ENCODE assay signal across 20 cellular contexts in the genomic region with DNA sequence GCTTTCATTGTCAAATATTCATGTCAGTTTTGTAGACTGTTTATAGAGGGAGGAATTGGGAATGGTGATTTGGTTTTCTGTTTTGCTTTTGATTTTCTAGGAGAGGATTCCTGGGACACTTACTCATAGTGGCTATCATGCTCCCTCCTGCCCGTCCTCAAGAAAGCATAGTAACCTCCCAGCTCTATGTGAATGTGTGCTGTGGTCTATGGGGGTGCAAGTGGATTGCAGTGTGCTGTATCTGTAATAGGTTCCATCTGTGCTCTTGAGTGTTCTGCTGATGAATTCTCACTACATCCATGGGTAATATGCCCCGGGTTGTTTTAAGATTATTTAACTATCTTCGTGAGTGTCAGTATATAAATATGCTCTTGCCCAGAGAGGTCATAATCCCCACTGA.
DNase-seq lines count a peak whose midpoint lies in the region; ATAC-seq and TF ChIP-seq lines count a peak whose summit lies in the region.
"Had no signal": no experiment of that assay in that cellular context is flagged by ENCODE, and none has a peak within 500 bp of the region (broad histone marks: within the 10 kb centered on the region; RNA-seq: fewer than 3 reads in every experiment).

No MANE protein-coding gene starts in this region.

- TF ChIP-seq CTCF in left lung (IDR thresholded peaks at IDR 0.05): no peak

- no peaks in the 10 kb centered on the region for H3K4me1 ChIP-seq in left lung
- H3K4me1 ChIP-seq: upper lobe of left lung had no signal

- no peak overlapping the region for H3K27ac ChIP-seq in left lung
- H3K27ac ChIP-seq: HL-60, stomach, upper lobe of left lung had no signal

- intact Hi-C loops in left lung (cut with DNase I): no loop called here

- H3K9me3 ChIP-seq in left lung: no peaks in the 10 kb centered on the region
- H3K9me3 ChIP-seq: stomach, upper lobe of left lung had no signal

- no peak overlapping the region for H3K4me3 ChIP-seq in left lung
- H3K4me3 ChIP-seq: stomach, upper lobe of left lung had no signal

- peak; percentile 50 for ATAC-seq in left lung
- ATAC-seq in GM19463 (IDR thresholded peaks at IDR 0.05; ENCODE audit: unreplicated experiment): no peak
- ATAC-seq in GM19452 (IDR thresholded peaks at IDR 0.05; ENCODE audit: unreplicated experiment): no peak
- ATAC-seq: activated CD4-positive, alpha-beta T cell treated with anti-CD3 and anti-CD28 coated beads for 36 hours; activated T-cell treated with anti-CD3 and anti-CD28 coated beads, Interleukin-2, amount 50 U/mL, for 4 hours had no signal

- H3K36me3 ChIP-seq in left lung: no peaks in the 10 kb centered on the region
- H3K36me3 ChIP-seq: stomach, upper lobe of left lung had no signal

- DNase-seq in AG08395 (ENCODE audit: low spot score) (peak; percentile 37), HT1080 (ENCODE audit: low read depth) (peak; percentile 47), astrocyte of the hippocampus (ENCODE audit: low read depth, low spot score) (peak; percentile 21), left lung (no peak), amniotic stem cell (lab: John Stamatoyannopoulos, UW) (no peak)
- no peak for DNase-seq in stimulated activated naive CD4-positive, alpha-beta T cell (lab: John Stamatoyannopoulos, UW)
- DNase-seq: activated CD4-positive, alpha-beta T cell treated with anti-CD3 and anti-CD28 coated beads for 36 hours; activated naive CD4-positive, alpha-beta T cell treated with anti-CD3 and anti-CD28 coated beads for 36 hours; activated T-cell treated with anti-CD3 and anti-CD28 coated beads, Interleukin-2, amount 50 U/mL, for 4 hours; aorta; CD4-positive, CD25-positive, alpha-beta regulatory T cell; cerebellar nuclear complex; NCI-H526; occipital lobe; SHP77; stomach; upper lobe of left lung had no signal

- H3K27me3 ChIP-seq in left lung: no peaks in the 10 kb centered on the region
- H3K27me3 ChIP-seq: stomach, upper lobe of left lung had no signal

Comparison
In these comparisons a context has a peak if more than half of its experiments do, and no peak if none do; other contexts are left out.
1. DNase-seq: peak in AG08395 (single experiment), HT1080 (single experiment) and astrocyte of the hippocampus (single experiment); none in left lung (0 of 2), amniotic stem cell (single experiment) and stimulated activated naive CD4-positive, alpha-beta T cell (0 of 6).